In the genomic region with DNA sequence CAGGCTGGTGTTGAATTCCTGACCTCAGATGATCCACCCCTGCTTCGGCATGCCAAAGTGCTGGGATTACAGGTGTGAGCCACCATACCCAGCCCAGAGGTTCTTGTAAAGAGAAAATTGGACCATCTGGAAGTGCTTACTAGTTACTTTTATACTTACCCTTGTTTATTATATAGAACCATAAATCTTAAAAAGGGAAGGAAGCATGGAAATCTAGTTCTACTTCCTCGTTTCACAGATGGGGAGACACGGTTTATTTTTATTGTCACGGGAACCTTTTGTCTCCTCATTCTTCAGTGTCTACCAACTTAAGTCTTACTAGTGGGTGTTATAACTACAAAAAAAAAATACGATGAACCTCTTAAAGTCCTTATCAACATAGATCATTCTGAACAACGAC, we compare ENCODE assay signal across 16 cellular contexts. TPM values are rescaled to one million over a fixed set of nuclear protein-coding genes. Genes with fewer than 3 reads are reported as not detected.
DNase-seq lines count a peak whose midpoint lies in the region; ATAC-seq lines count a peak whose summit lies in the region.
"Had no signal": no experiment of that assay in that cellular context is flagged by ENCODE, and none has a peak within 500 bp of the region (broad histone marks: within the 10 kb centered on the region; RNA-seq: fewer than 3 reads in every experiment).

No MANE protein-coding gene starts in this region.

- peaks cover 21% of the 10 kb centered on the region for H3K36me3 Mint-ChIP-seq in activated naive CD8-positive, alpha-beta T cell
- H3K36me3 Mint-ChIP-seq in activated naive CD8-positive, alpha-beta T cell treated with anti-CD3 and anti-CD28 coated beads, Interleukin-2, amount 50 U/mL, for 24 hours (ENCODE audit: low read depth): peaks cover 37% of the 10 kb centered on the region
- H3K36me3 Mint-ChIP-seq in activated T-helper 1 cell treated with anti-CD3 and anti-CD28 coated beads, Interleukin-12 subunit alpha, Interleukin-12 subunit beta, Interleukin-2, Interleukin-4 antibody, amounts not matched to agents 30 ng/mL and 10 ng/mL and 1 ng/mL, durations not matched to agents 14 hours and 24 hours and 36 hours (ENCODE audit: low read depth): peaks cover 32% of the 10 kb centered on the region

- peaks cover 41% of the 10 kb centered on the region for H3K4me1 Mint-ChIP-seq in activated naive CD8-positive, alpha-beta T cell (ENCODE audit: low read depth)
- peaks cover 25% of the 10 kb centered on the region for H3K4me1 Mint-ChIP-seq in activated naive CD8-positive, alpha-beta T cell treated with anti-CD3 and anti-CD28 coated beads, Interleukin-2, amount 50 U/mL, for 24 hours
- peaks cover 12% of the 10 kb centered on the region for H3K4me1 Mint-ChIP-seq in activated T-helper 1 cell treated with anti-CD3 and anti-CD28 coated beads, Interleukin-12 subunit alpha, Interleukin-12 subunit beta, Interleukin-2, Interleukin-4 antibody, amounts not matched to agents 30 ng/mL and 10 ng/mL and 1 ng/mL, durations not matched to agents 14 hours and 24 hours and 36 hours (ENCODE audit: low read depth)
- H3K4me1 Mint-ChIP-seq in stimulated activated naive CD8-positive, alpha-beta T cell treated with anti-CD3 and anti-CD28 coated beads, Interleukin-15, amount 100 ng/mL, for 72 hours: peaks cover 13% of the 10 kb centered on the region

- H3K9me3 Mint-ChIP-seq in activated naive CD8-positive, alpha-beta T cell (ENCODE audit: low read depth): peaks cover 15% of the 10 kb centered on the region
- peaks cover 22% of the 10 kb centered on the region for H3K9me3 Mint-ChIP-seq in activated naive CD8-positive, alpha-beta T cell treated with anti-CD3 and anti-CD28 coated beads, Interleukin-2, amount 50 U/mL, for 24 hours
- H3K9me3 Mint-ChIP-seq in activated T-helper 1 cell treated with anti-CD3 and anti-CD28 coated beads, Interleukin-12 subunit alpha, Interleukin-12 subunit beta, Interleukin-2, Interleukin-4 antibody, amounts not matched to agents 30 ng/mL and 10 ng/mL and 1 ng/mL, durations not matched to agents 14 hours and 24 hours and 36 hours: peaks cover 33% of the 10 kb centered on the region
- H3K9me3 Mint-ChIP-seq in stimulated activated naive CD8-positive, alpha-beta T cell treated with anti-CD3 and anti-CD28 coated beads, Interleukin-15, amount 100 ng/mL, for 72 hours: peaks cover 13 to 20% of the 10 kb centered on the region in 2 donors

- no peaks in the 10 kb centered on the region for H3K27me3 Mint-ChIP-seq in activated naive CD8-positive, alpha-beta T cell
- no peaks in the 10 kb centered on the region for H3K27me3 Mint-ChIP-seq in activated naive CD8-positive, alpha-beta T cell treated with anti-CD3 and anti-CD28 coated beads, Interleukin-2, amount 50 U/mL, for 24 hours
- no peaks in the 10 kb centered on the region for H3K27me3 Mint-ChIP-seq in activated T-helper 1 cell treated with anti-CD3 and anti-CD28 coated beads, Interleukin-12 subunit alpha, Interleukin-12 subunit beta, Interleukin-2, Interleukin-4 antibody, amounts not matched to agents 30 ng/mL and 10 ng/mL and 1 ng/mL, durations not matched to agents 14 hours and 24 hours and 36 hours (ENCODE audit: insufficient read depth)
- no peaks in the 10 kb centered on the region for H3K27me3 Mint-ChIP-seq in stimulated activated naive CD8-positive, alpha-beta T cell treated with anti-CD3 and anti-CD28 coated beads, Interleukin-15, amount 100 ng/mL, for 72 hours

- ATAC-seq in activated naive CD8-positive, alpha-beta T cell treated with anti-CD3 and anti-CD28 coated beads, Interleukin-2, amount 50 U/mL, for 24 hours: no peak
- no peak for ATAC-seq in stimulated activated naive CD8-positive, alpha-beta T cell treated with anti-CD3 and anti-CD28 coated beads, Interleukin-15, amount 100 ng/mL, for 72 hours
- ATAC-seq in HG03460 (IDR thresholded peaks at IDR 0.05; ENCODE audit: unreplicated experiment): no peak

- H3K27ac Mint-ChIP-seq in activated naive CD8-positive, alpha-beta T cell: peak overlapping the region; percentile 78
- H3K27ac Mint-ChIP-seq in activated naive CD8-positive, alpha-beta T cell treated with anti-CD3 and anti-CD28 coated beads, Interleukin-2, amount 50 U/mL, for 24 hours: no peak overlapping the region
- no peak overlapping the region for H3K27ac Mint-ChIP-seq in activated T-helper 1 cell treated with anti-CD3 and anti-CD28 coated beads, Interleukin-12 subunit alpha, Interleukin-12 subunit beta, Interleukin-2, Interleukin-4 antibody, amounts not matched to agents 30 ng/mL and 10 ng/mL and 1 ng/mL, durations not matched to agents 14 hours and 24 hours and 36 hours
- H3K27ac Mint-ChIP-seq in stimulated activated naive CD8-positive, alpha-beta T cell treated with anti-CD3 and anti-CD28 coated beads, Interleukin-15, amount 100 ng/mL, for 72 hours: no peak overlapping the region

- DNase-seq in activated naive CD8-positive, alpha-beta T cell treated with anti-CD3 and anti-CD28 coated beads, Interleukin-2, amount 50 U/mL, for 24 hours: no peak
- DNase-seq in NAMALWA (ENCODE audit: low spot score): peak; percentile 19
- no peak for DNase-seq in activated T-helper 1 cell treated with anti-CD3 and anti-CD28 coated beads, Interleukin-12 subunit alpha, Interleukin-12 subunit beta, Interleukin-2, Interleukin-4 antibody, amounts not matched to agents 30 ng/mL and 10 ng/mL and 1 ng/mL, durations not matched to agents 14 hours and 24 hours and 36 hours (ENCODE audit: low spot score)
- no peak for DNase-seq in stimulated activated naive CD8-positive, alpha-beta T cell treated with anti-CD3 and anti-CD28 coated beads, Interleukin-15, amount 100 ng/mL, for 72 hours
- DNase-seq in NCI-H1694 (lab: John Stamatoyannopoulos, UW): no peak
- no peak for DNase-seq in NCI-H1105 (lab: John Stamatoyannopoulos, UW)
- DNase-seq: activated CD4-positive, alpha-beta T cell treated with anti-CD3 and anti-CD28 coated beads for 1 hour; activated CD8-positive, alpha-beta memory T cell treated with anti-CD3 and anti-CD28 coated beads, Interleukin-2, amount 50 U/mL, for 48 hours; glutamatergic neuron; GOT3; immature natural killer cell; NCI-H1417 treated with DMSO at 0.1 percent for 48 hours; posterior cingulate gyrus; testis had no signal

- H3K4me3 Mint-ChIP-seq in activated naive CD8-positive, alpha-beta T cell: peak overlapping the region; percentile 67
- H3K4me3 Mint-ChIP-seq in activated naive CD8-positive, alpha-beta T cell treated with anti-CD3 and anti-CD28 coated beads, Interleukin-2, amount 50 U/mL, for 24 hours: no peak overlapping the region
- peak overlapping the region; percentile 29 for H3K4me3 Mint-ChIP-seq in activated T-helper 1 cell treated with anti-CD3 and anti-CD28 coated beads, Interleukin-12 subunit alpha, Interleukin-12 subunit beta, Interleukin-2, Interleukin-4 antibody, amounts not matched to agents 30 ng/mL and 10 ng/mL and 1 ng/mL, durations not matched to agents 14 hours and 24 hours and 36 hours
- peak overlapping the region; percentile 13 to 50 for H3K4me3 Mint-ChIP-seq in stimulated activated naive CD8-positive, alpha-beta T cell treated with anti-CD3 and anti-CD28 coated beads, Interleukin-15, amount 100 ng/mL, for 72 hours
- H3K4me3 Mint-ChIP-seq: immature natural killer cell had no signal

- intact Hi-C loops in activated T-helper 1 cell treated with anti-CD3 and anti-CD28 coated beads, Interleukin-12 subunit alpha, Interleukin-12 subunit beta, Interleukin-2, Interleukin-4 antibody, amounts not matched to agents 30 ng/mL and 10 ng/mL and 1 ng/mL, durations not matched to agents 14 hours and 24 hours and 36 hours (cut with micrococcal nuclease): no loop called here

RNA-seq across cellular contexts. Expression of a gene that starts 45.8 kb away (rescaled TPM):
- total RNA-seq in activated T-helper 1 cell treated with anti-CD3 and anti-CD28 coated beads, Interleukin-12 subunit alpha, Interleukin-12 subunit beta, Interleukin-2, Interleukin-4 antibody, amounts not matched to agents 30 ng/mL and 10 ng/mL and 1 ng/mL, durations not matched to agents 14 hours and 24 hours and 36 hours: 27.6 and 35.8 TPM in 2 replicates
